ENCODE assay signal across 7 cellular contexts in the genomic region with DNA sequence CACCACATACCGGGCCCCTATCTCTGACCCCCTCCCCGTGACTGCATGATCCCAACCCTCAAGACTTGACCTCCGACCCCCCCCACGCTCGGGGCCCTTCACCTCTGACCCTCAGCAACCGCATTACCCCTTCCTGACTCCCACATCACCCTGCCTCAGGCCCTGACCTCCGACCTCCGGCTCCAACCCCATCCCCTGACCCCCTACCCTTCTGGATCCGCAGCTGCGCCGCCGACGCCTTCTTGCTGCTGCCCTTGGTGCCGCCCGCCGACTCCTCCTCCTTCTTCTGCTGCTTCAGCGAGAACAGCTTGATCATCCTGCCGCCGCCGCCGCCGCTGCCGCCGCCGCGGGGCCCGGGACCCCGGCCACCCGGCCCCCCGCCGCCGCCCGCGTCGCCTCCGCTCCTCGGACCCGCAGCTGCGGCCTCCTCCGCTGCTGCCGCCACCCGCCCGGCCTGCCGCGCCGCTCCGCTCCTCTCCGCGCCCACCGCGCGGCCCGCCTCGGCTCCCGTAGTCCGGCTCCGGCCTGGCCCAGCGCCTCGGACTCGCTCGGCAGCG. TPM values are rescaled to one million over a fixed set of nuclear protein-coding genes. Genes with fewer than 3 reads are reported as not detected.
DNase-seq lines count a peak whose midpoint lies in the region; ATAC-seq, FAIRE-seq and TF ChIP-seq lines count a peak whose summit lies in the region.

A gene (minus strand): TSS at position 546 of the 557 bp plus-strand sequence. CDS start 230 bp downstream, at position 316.

- H3F3A ChIP-seq in GM23248 (ENCODE audit: insufficient read depth), result peaks cover 34% of the 10 kb centered on the region

- H3K9ac ChIP-seq in GM23248, result peak within 1 kb of the TSS; percentile 96

- H3K4me1 ChIP-seq in GM23248 (ENCODE audit: insufficient read depth), result peaks cover 30% of the 10 kb centered on the region
- no peaks in the 10 kb centered on the region for H3K4me1 ChIP-seq in RWPE2 (ENCODE audit: insufficient read depth, poor library complexity, severe bottlenecking)

- no peak for FAIRE-seq in bronchial epithelial cell (lab: Jason Lieb, UNC)

- H3K9me3 ChIP-seq in GM23248 (ENCODE audit: low read depth) (no peaks in the 10 kb centered on the region), RWPE2 (ENCODE audit: severe bottlenecking) (no peaks in the 10 kb centered on the region)

- ATAC-seq in RWPE2 (ENCODE audit: low read depth) (no peak), left colon (no peak), GM19328 (IDR thresholded peaks at IDR 0.05; ENCODE audit: unreplicated experiment) (no peak)
- ATAC-seq in stimulated activated naive B cell treated with anti-CD40 and anti-IgM and Interleukin-4, amounts not matched to agents 10 μg/mL and 1 μg/mL and 100 μg/mL, for 72 hours (replicated peaks), result peak; percentile 4 to 5

- peak within 1 kb of the TSS; percentile 91 for H3K4me2 ChIP-seq in GM23248 (ENCODE audit: unreplicated experiment)

- H3K27ac ChIP-seq in GM23248 (peak within 1 kb of the TSS; percentile 96), RWPE2 (ENCODE audit: poor library complexity, severe bottlenecking) (peak within 1 kb of the TSS; percentile 90)

- H3K4me1 Mint-ChIP-seq in stimulated activated naive B cell treated with anti-CD40 and anti-IgM and Interleukin-4, amounts not matched to agents 10 μg/mL and 1 μg/mL and 100 μg/mL, for 72 hours, result peaks cover 56 to 93% of the 10 kb centered on the region in 2 donors

- H3K4me3 ChIP-seq in GM23248 (peak within 1 kb of the TSS; percentile 83), RWPE2 (ENCODE audit: severe bottlenecking) (peak within 1 kb of the TSS; percentile 64), bronchial epithelial cell (ENCODE audit: low read depth, low read length) (peak within 1 kb of the TSS; percentile 89)

- H2AFZ ChIP-seq in GM23248, result peak within 1 kb of the TSS; percentile 74

- intact Hi-C loops in left colon (cut with DNase I, micrococcal nuclease), result no loop called here

- WGBS in GM23248 (ENCODE audit: low coverage in 1 of 2, low lambda C conversion rate in 2 of 2, missing lambda C conversion rate in 2 of 2), 2 experiments, result 0 to 1% methylated on average over 11 to 61 of the region's 62 CpGs

- H3K9me3 Mint-ChIP-seq in stimulated activated naive B cell treated with anti-CD40 and anti-IgM and Interleukin-4, amounts not matched to agents 10 μg/mL and 1 μg/mL and 100 μg/mL, for 72 hours, result no peaks in the 10 kb centered on the region

- H3K27ac Mint-ChIP-seq in stimulated activated naive B cell treated with anti-CD40 and anti-IgM and Interleukin-4, amounts not matched to agents 10 μg/mL and 1 μg/mL and 100 μg/mL, for 72 hours, result peak within 1 kb of the TSS; percentile 100

- H3K27me3 Mint-ChIP-seq in stimulated activated naive B cell treated with anti-CD40 and anti-IgM and Interleukin-4, amounts not matched to agents 10 μg/mL and 1 μg/mL and 100 μg/mL, for 72 hours, result no peaks in the 10 kb centered on the region

- H3K36me3 ChIP-seq in GM23248 (ENCODE audit: low read depth) (peaks cover 3% of the 10 kb centered on the region; the same call in 1 of the 2 replicates), RWPE2 (ENCODE audit: low read depth) (peaks cover 14% of the 10 kb centered on the region), bronchial epithelial cell (ENCODE audit: control insufficient read depth, insufficient read depth, low read length) (peaks cover 11% of the 10 kb centered on the region)

- in situ Hi-C loops in GM23248 (cut with MboI), result no loop called here

- DNase-seq in GM23248, result peak; percentile 77
- no peak for DNase-seq in RWPE2 (ENCODE audit: low spot score)
- DNase-seq in bronchial epithelial cell (ENCODE audit: low read depth), result no peak
- DNase-seq in left colon, result peak; percentile 64 to 80
- DNase-seq in stimulated activated naive B cell treated with anti-CD40 and anti-IgM and Interleukin-4, amounts not matched to agents 10 μg/mL and 1 μg/mL and 100 μg/mL, for 72 hours, result no peak
- no peak for DNase-seq in NCI-H2029 treated with DMSO at 0.1 percent for 48 hours (lab: John Stamatoyannopoulos, UW)

- peaks cover 45% of the 10 kb centered on the region for H3K79me2 ChIP-seq in GM23248 (ENCODE audit: insufficient read depth)

- H3K9me2 ChIP-seq in GM23248 (ENCODE audit: insufficient read depth), result no peaks in the 10 kb centered on the region

- peak within 1 kb of the TSS; percentile 97 to 98 for H3K4me3 Mint-ChIP-seq in stimulated activated naive B cell treated with anti-CD40 and anti-IgM and Interleukin-4, amounts not matched to agents 10 μg/mL and 1 μg/mL and 100 μg/mL, for 72 hours

- H3K27me3 ChIP-seq in GM23248 (replicated peaks; ENCODE audit: insufficient read depth) (no peaks in the 10 kb centered on the region), RWPE2 (ENCODE audit: insufficient read depth, poor library complexity, severe bottlenecking) (no peaks in the 10 kb centered on the region), bronchial epithelial cell (ENCODE audit: control insufficient read depth, insufficient read depth, low read length) (no peaks in the 10 kb centered on the region)

- H3K36me3 Mint-ChIP-seq in stimulated activated naive B cell treated with anti-CD40 and anti-IgM and Interleukin-4, amounts not matched to agents 10 μg/mL and 1 μg/mL and 100 μg/mL, for 72 hours, result peaks cover 46 to 68% of the 10 kb centered on the region in 2 donors

- TF ChIP-seq CTCF in RWPE2 (IDR thresholded peaks at IDR 0.05; ENCODE audit: poor library complexity, severe bottlenecking) (no peak), bronchial epithelial cell (IDR thresholded peaks at IDR 0.05; ENCODE audit: insufficient read depth, low read length, severe bottlenecking) (no peak)

- no peaks in the 10 kb centered on the region for H4K20me1 ChIP-seq in GM23248 (ENCODE audit: insufficient read depth)

RNA-seq across cellular contexts. Expression of the gene that starts here (rescaled TPM):
- 60.3 and 60.4 TPM in 2 replicates for total RNA-seq in GM23248 (2014; rRNA removed; shearing (Covaris generic))
- polyA plus RNA-seq in GM23248 (2016; fragmentation: Nextera tagmentation; extraction: Ambion mirVana), result 8.7 and 13.9 TPM in 2 replicates
- 128 and 159 TPM in 2 replicates for total RNA-seq in bronchial epithelial cell
- total RNA-seq in left colon, result 10 to 100 TPM; 55.8 to 70.4 TPM

Comparison
In these comparisons a context has a peak if more than half of its experiments do, and no peak if none do; other contexts are left out.
1. DNase-seq: peak in GM23248 (single experiment) and left colon (2 of 2); none in RWPE2 (single experiment), bronchial epithelial cell (single experiment), stimulated activated naive B cell treated with anti-CD40 and anti-IgM and Interleukin-4, amounts not matched to agents 10 μg/mL and 1 μg/mL and 100 μg/mL, for 72 hours (single experiment) and NCI-H2029 treated with DMSO at 0.1 percent for 48 hours (single experiment).
2. ATAC-seq: peak in stimulated activated naive B cell treated with anti-CD40 and anti-IgM and Interleukin-4, amounts not matched to agents 10 μg/mL and 1 μg/mL and 100 μg/mL, for 72 hours (2 of 2); none in RWPE2 (single experiment), left colon (single experiment) and GM19328 (single experiment).
3. Peak in every context shown above with its lines, with median percentiles within 50 percentile points of each other: H3K4me3 ChIP-seq.